ENCODE assay signal across 17 cellular contexts in genomic region chr1:228297822-228298221, GRCh38.
DNase-seq lines count a peak whose midpoint lies in the region; ATAC-seq and TF ChIP-seq lines count a peak whose summit lies in the region.
"Had no signal": no experiment of that assay in that cellular context is flagged by ENCODE, and none has a peak within 500 bp of the region (broad histone marks: within the 10 kb centered on the region; RNA-seq: fewer than 3 reads in every experiment).

No MANE protein-coding gene starts in this region.

- H3K27me3 Mint-ChIP-seq in immature natural killer cell (ENCODE audit: low read depth in 3 of 3): peaks cover 1 to 7% (median 5%) of the 10 kb centered on the region in 3 donors
- H3K27me3 Mint-ChIP-seq: B cell; CD4-positive, alpha-beta T cell had no signal

- H3K36me3 Mint-ChIP-seq in stimulated activated effector memory CD8-positive, alpha-beta T cell treated with anti-CD3 and anti-CD28 coated beads, Interleukin-12 subunit alpha, Interleukin-12 subunit beta, amount 100 ng/mL, for 72 hours: no peaks in the 10 kb centered on the region
- peaks cover 20 to 43% (median 32%) of the 10 kb centered on the region in 3 donors for H3K36me3 Mint-ChIP-seq in immature natural killer cell

- peaks cover 0 to 25% (median 9%) of the 10 kb centered on the region in 12 donors for H3K9me3 ChIP-seq in heart left ventricle

- no peak for TF ChIP-seq CTCF in heart left ventricle (IDR thresholded peaks at IDR 0.05)

- peak overlapping the region; percentile 6 for H3K27ac Mint-ChIP-seq in stimulated activated effector memory CD8-positive, alpha-beta T cell treated with anti-CD3 and anti-CD28 coated beads, Interleukin-12 subunit alpha, Interleukin-12 subunit beta, amount 100 ng/mL, for 72 hours
- peak overlapping the region in 1 of 6 donors; percentile 11 for H3K27ac Mint-ChIP-seq in immature natural killer cell
- H3K27ac Mint-ChIP-seq: B cell; CD4-positive, alpha-beta T cell had no signal

- WGBS in heart left ventricle, 4 donors: 86 to 92% (median 88%) methylated on average over 2 of the region's 2 CpGs

- TF ChIP-seq POLR2A in heart left ventricle (IDR thresholded peaks at IDR 0.05): no peak

- H3K4me1 Mint-ChIP-seq in stimulated activated effector memory CD8-positive, alpha-beta T cell treated with anti-CD3 and anti-CD28 coated beads, Interleukin-12 subunit alpha, Interleukin-12 subunit beta, amount 100 ng/mL, for 72 hours: no peaks in the 10 kb centered on the region
- no peaks in the 10 kb centered on the region for H3K4me1 Mint-ChIP-seq in immature natural killer cell
- H3K4me1 Mint-ChIP-seq: B cell had no signal

- H3K27ac ChIP-seq in heart left ventricle: no peak overlapping the region
- H3K27ac ChIP-seq: GM23248, HL-60 had no signal

- H3K36me3 ChIP-seq in heart left ventricle: peaks cover 0 to 100% (median 41%) of the 10 kb centered on the region in 9 donors

- intact Hi-C loops in heart left ventricle (cut with DNase I): loop anchor here in 1 of 10 donors (2.0 kb wide), 1 partner anchor 57 kb away; no protein-coding TSS in a partner anchor
- intact Hi-C loops in cardiac septum (cut with DNase I): no loop called here
- intact Hi-C loops in left cardiac atrium (cut with DNase I): no loop called here
- intact Hi-C loops in posterior vena cava (cut with DNase I): no loop called here

- H3K9me3 Mint-ChIP-seq in stimulated activated effector memory CD8-positive, alpha-beta T cell treated with anti-CD3 and anti-CD28 coated beads, Interleukin-12 subunit alpha, Interleukin-12 subunit beta, amount 100 ng/mL, for 72 hours: peaks cover 20% of the 10 kb centered on the region
- peaks cover 14 to 34% (median 21%) of the 10 kb centered on the region in 6 donors for H3K9me3 Mint-ChIP-seq in immature natural killer cell

- no peak overlapping the region for H3K4me3 ChIP-seq in heart left ventricle
- H3K4me3 ChIP-seq: GM12878, GM23248 had no signal

- DNase-seq in heart left ventricle (peak in 3 of 5 donors; percentile 19 to 44 (median 32)), cardiac septum (ENCODE audit: low spot score) (no peak), left cardiac atrium (peak; percentile 8), posterior vena cava (ENCODE audit: low spot score) (peak; percentile 37), activated gamma-delta T cell (lab: John Stamatoyannopoulos, UW) (no peak), immature natural killer cell (no peak)
- no peak for DNase-seq in stimulated activated effector memory CD8-positive, alpha-beta T cell treated with anti-CD3 and anti-CD28 coated beads, Interleukin-12 subunit alpha, Interleukin-12 subunit beta, amount 100 ng/mL, for 72 hours (ENCODE audit: low spot score in 2 of 2)
- DNase-seq: C1 segment of cervical spinal cord; Calu3; CD4-positive, alpha-beta T cell; DMS 273 treated with DMSO at 0.1 percent for 48 hours; GM23248 had no signal

- H3K4me1 ChIP-seq in heart left ventricle: no peaks in the 10 kb centered on the region

- no peak overlapping the region for H3K4me3 Mint-ChIP-seq in stimulated activated effector memory CD8-positive, alpha-beta T cell treated with anti-CD3 and anti-CD28 coated beads, Interleukin-12 subunit alpha, Interleukin-12 subunit beta, amount 100 ng/mL, for 72 hours
- no peak overlapping the region for H3K4me3 Mint-ChIP-seq in immature natural killer cell
- H3K4me3 Mint-ChIP-seq: B cell; CD4-positive, alpha-beta T cell had no signal

- peak in 1 of 4 donors; percentile 17 for ATAC-seq in heart left ventricle
- ATAC-seq in left cardiac atrium: no peak
- no peak for ATAC-seq in stimulated activated effector memory CD8-positive, alpha-beta T cell treated with anti-CD3 and anti-CD28 coated beads, Interleukin-12 subunit alpha, Interleukin-12 subunit beta, amount 100 ng/mL, for 72 hours
- no peak for ATAC-seq in HG02852 (IDR thresholded peaks at IDR 0.05; ENCODE audit: unreplicated experiment)
- ATAC-seq: GM12878, HCT116 had no signal

- H3K27me3 ChIP-seq in heart left ventricle: no peaks in the 10 kb centered on the region

Comparison
In these comparisons a context has a peak if more than half of its experiments do, and no peak if none do; other contexts are left out.
1. DNase-seq: peak in heart left ventricle (3 of 5), left cardiac atrium (single experiment) and posterior vena cava (single experiment); none in cardiac septum (single experiment), stimulated activated effector memory CD8-positive, alpha-beta T cell treated with anti-CD3 and anti-CD28 coated beads, Interleukin-12 subunit alpha, Interleukin-12 subunit beta, amount 100 ng/mL, for 72 hours (0 of 2), activated gamma-delta T cell (single experiment) and immature natural killer cell (0 of 3).